In the genomic region with DNA sequence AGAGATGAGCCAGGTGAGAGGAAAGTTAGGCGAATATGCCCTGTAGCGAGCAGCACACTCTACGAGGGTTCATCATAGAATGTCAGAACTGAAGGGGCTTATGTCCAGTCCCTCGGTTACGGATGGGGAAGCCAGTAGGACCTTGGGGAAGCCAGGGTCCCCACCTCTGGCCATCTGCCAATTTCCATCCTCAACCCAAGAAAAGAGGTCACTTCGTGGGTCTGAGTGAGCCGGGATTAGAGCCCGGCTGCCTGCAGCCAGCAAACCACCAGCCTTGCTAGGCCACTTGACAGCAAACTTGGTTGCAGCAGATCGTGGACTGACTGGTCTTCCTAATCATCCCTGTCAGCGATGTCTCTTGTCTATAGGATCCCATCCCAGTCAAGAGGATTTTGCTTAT, we compare ENCODE assay signal across 1 cellular context.
TF ChIP-seq lines count a peak whose summit lies in the region.

No MANE protein-coding gene starts in this region.

TF ChIP-seq in K562, 482 proteins besides CTCF, POLR2A, EP300 and RAD21:
- TF ChIP-seq, protein P1, sequence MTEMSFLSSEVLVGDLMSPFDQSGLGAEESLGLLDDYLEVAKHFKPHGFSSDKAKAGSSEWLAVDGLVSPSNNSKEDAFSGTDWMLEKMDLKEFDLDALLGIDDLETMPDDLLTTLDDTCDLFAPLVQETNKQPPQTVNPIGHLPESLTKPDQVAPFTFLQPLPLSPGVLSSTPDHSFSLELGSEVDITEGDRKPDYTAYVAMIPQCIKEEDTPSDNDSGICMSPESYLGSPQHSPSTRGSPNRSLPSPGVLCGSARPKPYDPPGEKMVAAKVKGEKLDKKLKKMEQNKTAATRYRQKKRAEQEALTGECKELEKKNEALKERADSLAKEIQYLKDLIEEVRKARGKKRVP (CRISPR knock-in tag; IDR thresholded peaks at IDR 0.05): no peak
- TF ChIP-seq NFIC (IDR thresholded peaks at IDR 0.05): peak; percentile 49; the same call in 1 of the 2 replicates
